21 cellular contexts compared by ENCODE assay signal in the genomic region with DNA sequence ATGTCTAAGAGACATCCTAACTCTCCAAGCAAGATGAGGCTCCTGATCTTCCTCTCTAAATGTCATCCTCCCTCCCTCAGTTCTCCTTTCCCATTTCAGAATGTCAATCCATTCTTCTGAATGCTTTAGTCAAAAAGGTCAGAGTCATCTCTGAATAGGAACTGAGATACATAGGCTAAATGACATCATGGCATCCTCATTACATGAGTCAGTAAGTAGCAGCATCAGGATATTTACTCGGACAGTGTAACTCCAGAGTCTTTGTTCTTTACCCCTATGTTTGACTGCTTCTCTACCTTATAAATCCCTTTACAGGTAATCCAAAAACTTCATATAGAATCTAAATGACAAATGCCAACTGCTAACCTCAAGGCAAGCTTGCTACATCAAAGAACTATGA.
"Had no signal": no experiment of that assay in that cellular context is flagged by ENCODE, and none has a peak within 500 bp of the region (broad histone marks: within the 10 kb centered on the region; RNA-seq: fewer than 3 reads in every experiment).

No MANE protein-coding gene starts in this region.

- H3K36me3 ChIP-seq: breast epithelium, right atrium auricular region, spleen, transverse colon had no signal

- H3K27me3 ChIP-seq: breast epithelium, right atrium auricular region, spleen, transverse colon had no signal

- DNase-seq: activated CD4-positive, alpha-beta T cell treated with anti-CD3 and anti-CD28 coated beads, Interleukin-2, amount 50 U/mL, for 48 hours; activated CD4-positive, CD25-positive, alpha-beta regulatory T cell treated with anti-CD3 and anti-CD28 coated beads, Interleukin-2, amount 50 U/mL, for 72 hours; activated CD8-positive, alpha-beta memory T cell treated with anti-CD3 and anti-CD28 coated beads, Interleukin-2, amount 10 ng/mL, durations not matched to agents 7 days and 5 days; activated effector memory CD4-positive, alpha-beta T cell treated with Interleukin-2 at 50 U/mL for 16 hours; activated T-cell treated with anti-CD3 and anti-CD28 coated beads, Interleukin-2, amount 50 U/mL, for 24 hours; amniotic stem cell; effector CD4-positive, alpha-beta T cell; hypothalamus; left colon; natural killer cell; spleen; stimulated activated CD4-positive, alpha-beta T cell treated with anti-CD3 and anti-CD28 coated beads, Interleukin-2, amount 100 ng/mL, for 24 hours; stimulated activated naive B cell treated with anti-CD40 and anti-IgM and Interleukin-4, amounts not matched to agents 10 μg/mL and 1 μg/mL and 100 μg/mL, for 72 hours; substantia nigra; SW 1271; transverse colon had no signal

- H3K27ac ChIP-seq: breast epithelium, right atrium auricular region, spleen, transverse colon had no signal

- H3K4me1 ChIP-seq: breast epithelium, right atrium auricular region, spleen, transverse colon had no signal

- FAIRE-seq: colon had no signal

- H3K27me3 Mint-ChIP-seq: activated CD8-positive, alpha-beta memory T cell treated with anti-CD3 and anti-CD28 coated beads, Interleukin-2, amount 10 ng/mL, durations not matched to agents 7 days and 5 days; activated naive CD4-positive, alpha-beta T cell treated with anti-CD3 and anti-CD28 coated beads, Interleukin-2, amount 50 U/mL, for 24 hours; activated T-cell treated with anti-CD3 and anti-CD28 coated beads, Interleukin-2, amount 50 U/mL, for 24 hours; stimulated activated naive B cell treated with anti-CD40 and anti-IgM and Interleukin-4, amounts not matched to agents 10 μg/mL and 1 μg/mL and 100 μg/mL, for 72 hours had no signal

- ATAC-seq: activated CD8-positive, alpha-beta memory T cell treated with anti-CD3 and anti-CD28 coated beads, Interleukin-2, amount 10 ng/mL, durations not matched to agents 7 days and 5 days; left colon; natural killer cell; stimulated activated naive B cell treated with anti-CD40 and anti-IgM and Interleukin-4, amounts not matched to agents 10 μg/mL and 1 μg/mL and 100 μg/mL, for 72 hours had no signal

- H3K4me1 Mint-ChIP-seq: activated CD8-positive, alpha-beta memory T cell treated with anti-CD3 and anti-CD28 coated beads, Interleukin-2, amount 10 ng/mL, durations not matched to agents 7 days and 5 days; activated naive CD4-positive, alpha-beta T cell treated with anti-CD3 and anti-CD28 coated beads, Interleukin-2, amount 50 U/mL, for 24 hours; natural killer cell; stimulated activated naive B cell treated with anti-CD40 and anti-IgM and Interleukin-4, amounts not matched to agents 10 μg/mL and 1 μg/mL and 100 μg/mL, for 72 hours had no signal

- H3K27ac Mint-ChIP-seq: activated CD8-positive, alpha-beta memory T cell treated with anti-CD3 and anti-CD28 coated beads, Interleukin-2, amount 10 ng/mL, durations not matched to agents 7 days and 5 days; activated naive CD4-positive, alpha-beta T cell treated with anti-CD3 and anti-CD28 coated beads, Interleukin-2, amount 50 U/mL, for 24 hours; activated T-cell treated with anti-CD3 and anti-CD28 coated beads, Interleukin-2, amount 50 U/mL, for 24 hours; natural killer cell; stimulated activated naive B cell treated with anti-CD40 and anti-IgM and Interleukin-4, amounts not matched to agents 10 μg/mL and 1 μg/mL and 100 μg/mL, for 72 hours; T-helper 2 cell treated with Interferon-gamma antibody and Interleukin-4, amounts not matched to agents 5 μg/mL and 100 μg/mL, for 36 hours had no signal

- H3K9me3 ChIP-seq: breast epithelium, right atrium auricular region, spleen, transverse colon had no signal

- H3K4me3 ChIP-seq: breast epithelium, right atrium auricular region, spleen, transverse colon had no signal

- H3K4me3 Mint-ChIP-seq: activated CD8-positive, alpha-beta memory T cell treated with anti-CD3 and anti-CD28 coated beads, Interleukin-2, amount 10 ng/mL, durations not matched to agents 7 days and 5 days; activated naive CD4-positive, alpha-beta T cell treated with anti-CD3 and anti-CD28 coated beads, Interleukin-2, amount 50 U/mL, for 24 hours; activated T-cell treated with anti-CD3 and anti-CD28 coated beads, Interleukin-2, amount 50 U/mL, for 24 hours; natural killer cell; stimulated activated naive B cell treated with anti-CD40 and anti-IgM and Interleukin-4, amounts not matched to agents 10 μg/mL and 1 μg/mL and 100 μg/mL, for 72 hours; T-helper 2 cell treated with Interferon-gamma antibody and Interleukin-4, amounts not matched to agents 5 μg/mL and 100 μg/mL, for 36 hours had no signal

- H3K36me3 Mint-ChIP-seq: activated CD8-positive, alpha-beta memory T cell treated with anti-CD3 and anti-CD28 coated beads, Interleukin-2, amount 10 ng/mL, durations not matched to agents 7 days and 5 days; activated naive CD4-positive, alpha-beta T cell treated with anti-CD3 and anti-CD28 coated beads, Interleukin-2, amount 50 U/mL, for 24 hours; natural killer cell; stimulated activated naive B cell treated with anti-CD40 and anti-IgM and Interleukin-4, amounts not matched to agents 10 μg/mL and 1 μg/mL and 100 μg/mL, for 72 hours had no signal

- H3K9me3 Mint-ChIP-seq: activated naive CD4-positive, alpha-beta T cell treated with anti-CD3 and anti-CD28 coated beads, Interleukin-2, amount 50 U/mL, for 24 hours; activated T-cell treated with anti-CD3 and anti-CD28 coated beads, Interleukin-2, amount 50 U/mL, for 24 hours had no signal
